ENCODE assay signal across 2 cellular contexts in genomic region chr19:17210296-17210695, GRCh38.
TF ChIP-seq lines count a peak whose summit lies in the region.

No MANE protein-coding gene starts in this region.

TF ChIP-seq in HCT116, 20 proteins besides CTCF, POLR2A, EP300 and RAD21:
- TF ChIP-seq SRF (IDR thresholded peaks at IDR 0.05; ENCODE audit: low read depth) = no peak
- TF ChIP-seq, protein P1, sequence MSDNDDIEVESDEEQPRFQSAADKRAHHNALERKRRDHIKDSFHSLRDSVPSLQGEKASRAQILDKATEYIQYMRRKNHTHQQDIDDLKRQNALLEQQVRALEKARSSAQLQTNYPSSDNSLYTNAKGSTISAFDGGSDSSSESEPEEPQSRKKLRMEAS (IDR thresholded peaks at IDR 0.05) = no peak
- TF ChIP-seq, protein P2, sequence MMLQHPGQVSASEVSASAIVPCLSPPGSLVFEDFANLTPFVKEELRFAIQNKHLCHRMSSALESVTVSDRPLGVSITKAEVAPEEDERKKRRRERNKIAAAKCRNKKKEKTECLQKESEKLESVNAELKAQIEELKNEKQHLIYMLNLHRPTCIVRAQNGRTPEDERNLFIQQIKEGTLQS (IDR thresholded peaks at IDR 0.05) = no peak
- TF ChIP-seq SIN3A (IDR thresholded peaks at IDR 0.05; ENCODE audit: low read depth) = no peak

TF ChIP-seq in H1, 55 proteins besides CTCF, POLR2A, EP300 and RAD21:
- no peak for TF ChIP-seq CHD7 (IDR thresholded peaks at IDR 0.05; ENCODE audit: insufficient replicate concordance, low read length)
- TF ChIP-seq POLR2AphosphoS5 (IDR thresholded peaks at IDR 0.05; ENCODE audit: low read depth, low read length) = no peak
